In the genomic region with DNA sequence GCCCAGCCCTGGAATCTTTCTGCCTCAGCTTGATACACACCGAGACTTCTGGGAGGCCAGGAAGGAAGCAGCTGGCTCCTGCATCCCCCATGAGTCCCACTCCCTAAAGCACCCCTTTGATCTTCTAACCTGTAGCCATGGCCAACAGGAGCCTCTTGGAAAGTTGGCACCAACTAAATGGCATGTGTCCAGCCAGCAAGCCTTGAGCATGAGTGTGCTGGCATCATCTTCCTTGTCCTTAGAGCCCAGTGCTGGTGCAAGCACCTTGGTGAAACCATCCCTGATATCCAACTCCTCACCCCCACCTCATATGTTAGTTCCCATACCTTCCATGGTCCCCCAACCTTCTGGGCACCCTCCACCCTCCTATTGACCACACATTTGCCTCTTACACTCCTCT, we compare ENCODE assay signal across 22 cellular contexts.
DNase-seq lines count a peak whose midpoint lies in the region; ATAC-seq and TF ChIP-seq lines count a peak whose summit lies in the region.
"Had no signal": no experiment of that assay in that cellular context is flagged by ENCODE, and none has a peak within 500 bp of the region (broad histone marks: within the 10 kb centered on the region; RNA-seq: fewer than 3 reads in every experiment).

No MANE protein-coding gene starts in this region.

- no peaks in the 10 kb centered on the region for H3K9me3 ChIP-seq in endodermal cell (ENCODE audit: control insufficient read depth, low read length)
- no peaks in the 10 kb centered on the region for H3K9me3 ChIP-seq in psoas muscle
- no peaks in the 10 kb centered on the region for H3K9me3 ChIP-seq in suprapubic skin
- H3K9me3 ChIP-seq: A549; BE2C; BLaER1 treated with 17β-estradiol and CSF1 and Interleukin-3, amounts not matched to agents 10 nM and 100 nM had no signal

- DNase-seq in natural killer cell treated with Interleukin-12 subunit alpha and Interleukin-12 subunit beta and Interleukin-15 and Interleukin-18, amount 100 ng/mL, for 72 hours (ENCODE audit: low spot score) = peak; percentile 22
- DNase-seq in natural killer cell (no peak), endodermal cell (no peak), psoas muscle (no peak), suprapubic skin (ENCODE audit: low spot score in 2 of 2) (no peak)
- no peak for DNase-seq in stimulated activated CD4-positive, alpha-beta T cell treated with anti-CD3 and anti-CD28 coated beads, Interleukin-4, amount 100 ng/mL, for 1 hour
- DNase-seq in stimulated activated CD4-positive, alpha-beta T cell treated with anti-CD3 and anti-CD28 coated beads, Interleukin-1b, Interleukin-23, amount 100 ng/mL, for 48 hours = no peak
- DNase-seq: 8988T; ACHN; AML-193; BE2C; Calu3; CD4-positive, alpha-beta T cell; CD8-positive, alpha-beta memory T cell; DMS53; DMS79 treated with DMSO at 0.1 percent for 48 hours; GF-D8; HCEC 1CT had no signal

- H3K36me3 Mint-ChIP-seq in natural killer cell treated with Interleukin-12 subunit alpha and Interleukin-12 subunit beta and Interleukin-15 and Interleukin-18, amount 100 ng/mL, for 72 hours = no peaks in the 10 kb centered on the region
- no peaks in the 10 kb centered on the region for H3K36me3 Mint-ChIP-seq in natural killer cell
- H3K36me3 Mint-ChIP-seq in endodermal cell (ENCODE audit: low read depth) = no peaks in the 10 kb centered on the region

- H3K27ac ChIP-seq in endodermal cell (ENCODE audit: low read depth, low read length) = no peak overlapping the region
- no peak overlapping the region for H3K27ac ChIP-seq in psoas muscle
- H3K27ac ChIP-seq in suprapubic skin = no peak overlapping the region
- H3K27ac ChIP-seq: A549; BLaER1 treated with 17β-estradiol and CSF1 and Interleukin-3, amounts not matched to agents 10 nM and 100 nM had no signal

- no peak for ATAC-seq in natural killer cell treated with Interleukin-12 subunit alpha and Interleukin-12 subunit beta and Interleukin-15 and Interleukin-18, amount 100 ng/mL, for 72 hours
- ATAC-seq in natural killer cell = no peak
- ATAC-seq in psoas muscle = peak in 3 of 4 donors; percentile 71 to 76 (median 73)
- ATAC-seq: A549, GM23338 had no signal

- 89% methylated on average over 1 of the region's 1 CpG; no CpG with 5 or more reads in 1 of the 2 experiments for WGBS in endodermal cell (ENCODE audit: insufficient coverage in 1 of 2, insufficient read length in 1 of 2), 2 experiments
- 36 to 56% (median 46%) methylated on average over 1 of the region's 1 CpG for WGBS in psoas muscle, 3 donors
- 71% methylated on average over 1 of the region's 1 CpG for WGBS in suprapubic skin

- no peak overlapping the region for H3K4me3 ChIP-seq in endodermal cell (ENCODE audit: low read length)
- no peak overlapping the region for H3K4me3 ChIP-seq in psoas muscle
- H3K4me3 ChIP-seq in suprapubic skin = no peak overlapping the region
- H3K4me3 ChIP-seq: A549; BLaER1 treated with 17β-estradiol and CSF1 and Interleukin-3, amounts not matched to agents 10 nM and 100 nM; GM23338 had no signal

- no peak for TF ChIP-seq EP300 in suprapubic skin (IDR thresholded peaks at IDR 0.05)

- H3K27ac Mint-ChIP-seq in natural killer cell treated with Interleukin-12 subunit alpha and Interleukin-12 subunit beta and Interleukin-15 and Interleukin-18, amount 100 ng/mL, for 72 hours = no peak overlapping the region
- H3K27ac Mint-ChIP-seq in natural killer cell (no peak overlapping the region), endodermal cell (peak overlapping the region; percentile 63)
- H3K27ac Mint-ChIP-seq: CD4-positive, alpha-beta T cell; CD8-positive, alpha-beta memory T cell; GM23338 had no signal

- no peaks in the 10 kb centered on the region for H3K27me3 ChIP-seq in endodermal cell (ENCODE audit: control insufficient read depth, insufficient read depth, low read length, poor library complexity, severe bottlenecking)
- no peaks in the 10 kb centered on the region for H3K27me3 ChIP-seq in psoas muscle (ENCODE audit: insufficient read depth in 3 of 3, low read length in 2 of 3)
- H3K27me3 ChIP-seq in suprapubic skin = no peaks in the 10 kb centered on the region
- H3K27me3 ChIP-seq: BE2C; BLaER1 treated with 17β-estradiol and CSF1 and Interleukin-3, amounts not matched to agents 10 nM and 100 nM had no signal

- TF ChIP-seq CTCF in natural killer cell (IDR thresholded peaks at IDR 0.05) (no peak), endodermal cell (conservative IDR thresholded peaks at IDR 0.05) (no peak), psoas muscle (IDR thresholded peaks at IDR 0.05) (no peak), suprapubic skin (IDR thresholded peaks at IDR 0.05) (no peak)

- peaks cover 0 to 2% of the 10 kb centered on the region in 2 donors for H3K4me1 Mint-ChIP-seq in natural killer cell treated with Interleukin-12 subunit alpha and Interleukin-12 subunit beta and Interleukin-15 and Interleukin-18, amount 100 ng/mL, for 72 hours (ENCODE audit: low read depth in 2 of 2)
- H3K4me1 Mint-ChIP-seq in natural killer cell (peaks cover 4 to 9% of the 10 kb centered on the region in 2 donors), endodermal cell (peaks cover 66% of the 10 kb centered on the region)
- H3K4me1 Mint-ChIP-seq: CD14-positive monocyte; CD8-positive, alpha-beta memory T cell had no signal

- intact Hi-C loops in natural killer cell (cut with micrococcal nuclease) (no loop called here), psoas muscle (cut with DNase I) (no loop called here)

- no peak overlapping the region for H3K9ac ChIP-seq in endodermal cell (ENCODE audit: extremely low read depth, low read length, poor library complexity, severe bottlenecking)
- H3K9ac ChIP-seq: BLaER1 treated with 17β-estradiol and CSF1 and Interleukin-3, amounts not matched to agents 10 nM and 100 nM had no signal

- no peaks in the 10 kb centered on the region for H3K27me3 Mint-ChIP-seq in natural killer cell treated with Interleukin-12 subunit alpha and Interleukin-12 subunit beta and Interleukin-15 and Interleukin-18, amount 100 ng/mL, for 72 hours
- H3K27me3 Mint-ChIP-seq in natural killer cell (ENCODE audit: low read depth in 2 of 2) (no peaks in the 10 kb centered on the region), endodermal cell (ENCODE audit: insufficient read depth) (no peaks in the 10 kb centered on the region)
- H3K27me3 Mint-ChIP-seq: CD4-positive, alpha-beta T cell; CD8-positive, alpha-beta memory T cell had no signal

- H3K4me1 ChIP-seq in endodermal cell (ENCODE audit: control insufficient read depth, insufficient read depth, low read length) (peaks cover 31% of the 10 kb centered on the region), psoas muscle (no peaks in the 10 kb centered on the region), suprapubic skin (no peaks in the 10 kb centered on the region)
- H3K4me1 ChIP-seq: A549, BE2C had no signal

- H3K36me3 ChIP-seq in endodermal cell (ENCODE audit: control insufficient read depth, insufficient read depth, low read length) = no peaks in the 10 kb centered on the region
- no peaks in the 10 kb centered on the region for H3K36me3 ChIP-seq in psoas muscle (ENCODE audit: insufficient read depth in 1 of 2, low read depth in 1 of 2)
- no peaks in the 10 kb centered on the region for H3K36me3 ChIP-seq in suprapubic skin
- H3K36me3 ChIP-seq: BE2C had no signal

- H3K9me3 Mint-ChIP-seq in natural killer cell treated with Interleukin-12 subunit alpha and Interleukin-12 subunit beta and Interleukin-15 and Interleukin-18, amount 100 ng/mL, for 72 hours = no peaks in the 10 kb centered on the region
- H3K9me3 Mint-ChIP-seq in natural killer cell (no peaks in the 10 kb centered on the region), endodermal cell (no peaks in the 10 kb centered on the region)
- H3K9me3 Mint-ChIP-seq: CD14-positive monocyte; CD4-positive, alpha-beta T cell; CD8-positive, alpha-beta memory T cell; GM23338 had no signal

- TF ChIP-seq POLR2A in suprapubic skin (IDR thresholded peaks at IDR 0.05) = no peak

- H3K4me3 Mint-ChIP-seq in natural killer cell treated with Interleukin-12 subunit alpha and Interleukin-12 subunit beta and Interleukin-15 and Interleukin-18, amount 100 ng/mL, for 72 hours = no peak overlapping the region
- H3K4me3 Mint-ChIP-seq in natural killer cell (no peak overlapping the region), endodermal cell (no peak overlapping the region)
- H3K4me3 Mint-ChIP-seq: CD14-positive monocyte; CD4-positive, alpha-beta T cell; CD8-positive, alpha-beta memory T cell; GM23338 had no signal

Comparison
In these comparisons a context has a peak if more than half of its experiments do, and no peak if none do; other contexts are left out.
1. ATAC-seq: peak in psoas muscle (3 of 4); none in natural killer cell treated with Interleukin-12 subunit alpha and Interleukin-12 subunit beta and Interleukin-15 and Interleukin-18, amount 100 ng/mL, for 72 hours (0 of 2) and natural killer cell (0 of 3).